8 cellular contexts compared by ENCODE assay signal in genomic region chr2:176652300-176653182, GRCh38.
A peak's percentile ranks its signal among the peaks of the same experiment; 100 is the strongest.
DNase-seq lines count a peak whose midpoint lies in the region; ATAC-seq, FAIRE-seq and TF ChIP-seq lines count a peak whose summit lies in the region.

No MANE protein-coding gene starts in this region.

- H3K36me3 ChIP-seq in adrenal gland (replicated peaks in 1 of 2) (no peaks in the 10 kb centered on the region), keratinocyte (ENCODE audit: control insufficient read depth in 2 of 2, extremely low read depth in 1 of 2, insufficient read depth in 2 of 2, low read length in 2 of 2) (no peaks in the 10 kb centered on the region), thyroid gland (no peaks in the 10 kb centered on the region)

- TF ChIP-seq POLR2A in adrenal gland (IDR thresholded peaks at IDR 0.05), result no peak
- TF ChIP-seq POLR2A in thyroid gland (IDR thresholded peaks at IDR 0.05), result no peak

- ATAC-seq in HG03432 (IDR thresholded peaks at IDR 0.05; ENCODE audit: unreplicated experiment), result peak; percentile 71

- DNase-seq in AG09319 (ENCODE audit: extremely low read depth, low read depth) (peak; percentile 12), NCI-H510A (lab: John Stamatoyannopoulos, UW) (peak; percentile 31), adrenal gland (peak in 3 of 7 donors; percentile 26 to 33 (median 29)), keratinocyte (ENCODE audit: low read depth, low spot score) (no peak), thyroid gland (no peak), putamen (ENCODE audit: low spot score) (no peak)

- peak; percentile 71 for FAIRE-seq in keratinocyte (lab: Jason Lieb, UNC)

- no peak overlapping the region for H2AFZ ChIP-seq in keratinocyte (ENCODE audit: control insufficient read depth, low read length)

- dilution Hi-C loops in keratinocyte (cut with MboI; ENCODE audit: extremely low pct_ligation_motif_present, low sequenced_read_pairs), result no loop called here

- H3K4me2 ChIP-seq in keratinocyte (ENCODE audit: control insufficient read depth, extremely low read depth, insufficient read depth, low read depth, low read length), result no peak overlapping the region

- 38 to 57% (median 46%) methylated on average over 9 of the region's 9 CpGs for WGBS in adrenal gland, 4 donors
- 48 to 59% methylated on average over 9 of the region's 9 CpGs for WGBS in thyroid gland, 2 donors

- H4K20me1 ChIP-seq in keratinocyte (ENCODE audit: control insufficient read depth, extremely low read depth, insufficient read depth, low read length), result no peaks in the 10 kb centered on the region

- no peaks in the 10 kb centered on the region for H3K27me3 ChIP-seq in adrenal gland
- H3K27me3 ChIP-seq in keratinocyte (ENCODE audit: control insufficient read depth, extremely low read depth, insufficient read depth, low read length), result no peaks in the 10 kb centered on the region
- H3K27me3 ChIP-seq in thyroid gland, result no peaks in the 10 kb centered on the region

- H3K4me3 ChIP-seq in adrenal gland, result no peak overlapping the region
- H3K4me3 ChIP-seq in keratinocyte (ENCODE audit: control insufficient read depth in 2 of 3, extremely low read depth in 1 of 3, insufficient read depth in 2 of 3, low read depth in 1 of 3, low read length in 3 of 3), result no peak overlapping the region
- no peak overlapping the region for H3K4me3 ChIP-seq in thyroid gland (replicated peaks in 1 of 3)

- no peak overlapping the region for H3K9ac ChIP-seq in keratinocyte (ENCODE audit: control insufficient read depth, extremely low read depth, insufficient read depth, low read length)

- peaks cover 6 to 21% of the 10 kb centered on the region in 2 donors for H3K4me1 ChIP-seq in adrenal gland (replicated peaks in 1 of 2)
- no peaks in the 10 kb centered on the region for H3K4me1 ChIP-seq in keratinocyte (ENCODE audit: control insufficient read depth, extremely low read depth, insufficient read depth, low read length)
- H3K4me1 ChIP-seq in thyroid gland, result no peaks in the 10 kb centered on the region

- intact Hi-C loops in adrenal gland (cut with DNase I), result no loop called here
- intact Hi-C loops in thyroid gland (cut with DNase I), result no loop called here

- H3K9me3 ChIP-seq in adrenal gland (replicated peaks in 1 of 3), result no peaks in the 10 kb centered on the region
- no peaks in the 10 kb centered on the region for H3K9me3 ChIP-seq in keratinocyte (ENCODE audit: control insufficient read depth, low read depth, low read length)
- H3K9me3 ChIP-seq in thyroid gland, result no peaks in the 10 kb centered on the region

- H3K27ac ChIP-seq in adrenal gland (no peak overlapping the region), keratinocyte (ENCODE audit: control insufficient read depth, insufficient read depth, low read length) (no peak overlapping the region), thyroid gland (no peak overlapping the region)

- peak; percentile 82 for TF ChIP-seq CTCF in AG09319 (IDR thresholded peaks at IDR 0.05; ENCODE audit: low read depth, low read length)
- TF ChIP-seq CTCF in GM12874 (IDR thresholded peaks at IDR 0.05; ENCODE audit: insufficient read depth, low read depth, low read length), result peak; percentile 61
- TF ChIP-seq CTCF in adrenal gland (IDR thresholded peaks at IDR 0.05), result peak; percentile 71 to 84 (median 78)
- TF ChIP-seq CTCF in keratinocyte (optimal IDR thresholded peaks at IDR 0.05 in 1 of 3, IDR thresholded peaks at IDR 0.05 in 1 of 3, conservative IDR thresholded peaks at IDR 0.05 in 1 of 3; ENCODE audit: extremely low read depth in 1 of 3, insufficient read depth in 2 of 3, low read length in 3 of 3), result peak; percentile 52 to 68 (median 55)
- TF ChIP-seq CTCF in thyroid gland (IDR thresholded peaks at IDR 0.05), result peak; percentile 45 to 82 (median 65)

- H3K79me2 ChIP-seq in keratinocyte (ENCODE audit: control insufficient read depth, insufficient read depth, low read length), result no peaks in the 10 kb centered on the region

- no peaks in the 10 kb centered on the region for H3K9me1 ChIP-seq in keratinocyte (ENCODE audit: control insufficient read depth, extremely low read depth, insufficient read depth, low read length)

Comparison
In these comparisons a context has a peak if more than half of its experiments do, and no peak if none do; other contexts are left out.
1. DNase-seq: peak in AG09319 (single experiment) and NCI-H510A (single experiment); none in keratinocyte (single experiment), thyroid gland (0 of 2) and putamen (single experiment).
2. Peak in every context shown above with its lines, with median percentiles within 50 percentile points of each other: CTCF ChIP-seq.